Comparison of ENCODE assay signal across 8 cellular contexts in the genomic region with DNA sequence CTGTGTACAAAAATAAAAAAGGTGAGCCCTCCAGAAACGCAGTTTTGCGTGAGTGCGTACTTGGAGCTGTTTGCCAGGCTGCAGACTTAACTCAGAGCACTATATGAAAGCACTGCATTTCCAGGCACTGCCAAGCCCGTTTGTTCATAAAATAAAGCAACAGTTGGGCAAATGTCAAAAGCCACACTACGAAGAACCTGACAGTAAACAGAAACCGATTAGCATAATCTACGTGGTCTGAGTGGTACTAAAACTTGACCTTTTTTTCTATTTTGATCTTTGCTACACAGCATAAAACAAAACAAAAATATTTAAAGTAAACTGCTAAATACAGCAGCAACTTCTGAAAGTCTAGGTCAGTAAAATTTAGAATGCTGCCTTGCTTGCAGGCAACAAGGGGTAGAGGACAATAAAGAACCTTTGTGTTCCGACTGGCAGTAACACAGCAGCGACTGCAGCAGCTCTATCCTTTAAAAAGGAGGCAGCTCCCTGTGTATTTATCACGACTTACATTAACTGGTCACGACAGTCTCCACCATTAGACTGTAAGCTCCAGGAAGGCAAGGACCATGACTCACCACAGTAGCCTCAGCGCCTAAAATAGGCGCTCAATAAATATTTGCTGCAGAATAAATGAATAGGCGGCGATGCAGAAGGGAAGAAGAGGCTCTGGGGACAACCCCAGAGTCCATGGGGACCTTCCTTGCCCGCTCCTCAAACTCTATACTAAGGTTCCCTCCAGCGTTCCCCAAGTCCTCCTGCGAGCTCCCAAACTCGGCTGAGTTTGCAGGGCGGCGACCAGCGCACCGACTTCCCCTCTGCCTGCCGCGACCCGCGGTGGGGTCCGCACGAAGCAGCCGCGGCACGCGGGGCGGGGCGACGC. TPM values are rescaled to one million over a fixed set of nuclear protein-coding genes. Genes with fewer than 3 reads are reported as not detected.
DNase-seq lines count a peak whose midpoint lies in the region; ATAC-seq, FAIRE-seq and TF ChIP-seq lines count a peak whose summit lies in the region.

No MANE protein-coding gene starts in this region.

- H3K9me3 ChIP-seq in AG04450 (ENCODE audit: control insufficient read depth, insufficient read depth, low read length): no peaks in the 10 kb centered on the region
- H3K9me3 ChIP-seq in HepG2 (ENCODE audit: low read length): no peaks in the 10 kb centered on the region

- peaks cover 31% of the 10 kb centered on the region for H3K79me2 ChIP-seq in HepG2 (ENCODE audit: insufficient read depth, low read length)

- H3K4me2 ChIP-seq in HepG2 (ENCODE audit: low read depth, low read length): peak overlapping the region; percentile 83

- no peak for TF ChIP-seq CTCF in AG04450 (IDR thresholded peaks at IDR 0.05; ENCODE audit: low read depth, low read length)
- no peak for TF ChIP-seq CTCF in HepG2 (CRISPR knock-in tag; IDR thresholded peaks at IDR 0.05)

- peak; percentile 6 for ATAC-seq in GM18499 (IDR thresholded peaks at IDR 0.05; ENCODE audit: insufficient read depth, unreplicated experiment)
- peak; percentile 10 for ATAC-seq in HG03159 (IDR thresholded peaks at IDR 0.05; ENCODE audit: unreplicated experiment)
- ATAC-seq in HepG2: peak; percentile 42

- H3K4me1 ChIP-seq in HepG2 (ENCODE audit: insufficient read depth, low read length): peaks cover 19% of the 10 kb centered on the region

- no peaks in the 10 kb centered on the region for H3K27me3 ChIP-seq in AG04450 (ENCODE audit: control insufficient read depth, insufficient read depth, low read length)
- H3K27me3 ChIP-seq in HepG2 (ENCODE audit: control insufficient read depth in 1 of 2, insufficient read depth in 2 of 2, low read length in 2 of 2): peaks cover 0 to 3% of the 10 kb centered on the region in 2 experiments; a peak in 1 of 5 replicates

- peaks cover 10% of the 10 kb centered on the region; the same call in 1 of the 2 replicates for H4K20me1 ChIP-seq in HepG2 (ENCODE audit: insufficient read depth, low read length)

- POLR2A ChIA-PET in AG04450 (lab: Yijun Ruan, JAX): interaction anchor here (1.4 kb wide), 1 partner anchor 137 kb away, joined by 3 read pairs; a partner anchor contains a TSS
- POLR2A ChIA-PET in HepG2 (lab: Yijun Ruan, JAX): no interaction called here

- TF ChIP-seq EP300 in HepG2 (IDR thresholded peaks at IDR 0.05; ENCODE audit: low read depth in 2 of 2, low read length in 2 of 2) (no peak), HepG2 (CRISPR knock-in tag; IDR thresholded peaks at IDR 0.05; ENCODE audit: borderline replicate concordance) (no peak)

- DNase-seq in AG04450 (ENCODE audit: low read depth, low spot score) (peak; percentile 8), OCI-M1 (lab: John Stamatoyannopoulos, UW) (peak; percentile 80), caudate nucleus (lab: John Stamatoyannopoulos, UW) (peak in 29 of 61 donors; percentile 1 to 55 (median 20)), HepG2 (ENCODE audit: low spot score) (peak; percentile 6), superior temporal gyrus (ENCODE audit: extremely low spot score) (peak; percentile 75), OCI-M2 (lab: John Stamatoyannopoulos, UW; ENCODE audit: unreplicated experiment) (no peak)

- peak overlapping the region; percentile 87 for H3K4me3 ChIP-seq in AG04450 (ENCODE audit: low read depth, low read length)
- peak overlapping the region; percentile 74 to 85 (median 75) for H3K4me3 ChIP-seq in HepG2 (replicated peaks in 1 of 3; ENCODE audit: insufficient read depth in 1 of 3, low read depth in 2 of 3, low read length in 3 of 3)

- 4% methylated on average over 17 of the region's 36 CpGs for WGBS in HepG2 (ENCODE audit: low lambda C conversion rate)

- CTCF ChIA-PET in AG04450 (lab: Charles Lee) (no interaction called here), HepG2 (lab: Yijun Ruan, JAX; ENCODE audit: low intra/inter-chr PET ratio, low total read pairs) (no interaction called here)

- TF ChIP-seq RAD21 in HepG2 (CRISPR knock-in tag; IDR thresholded peaks at IDR 0.05): no peak

- no peak for TF ChIP-seq POLR2A in HepG2 (IDR thresholded peaks at IDR 0.05; ENCODE audit: insufficient read depth in 1 of 2, low read depth in 2 of 2, low read length in 2 of 2)

- no peak for FAIRE-seq in HepG2 (lab: Jason Lieb, UNC)

- no peak overlapping the region for H2AFZ ChIP-seq in HepG2 (ENCODE audit: low read length)

- BruUV-seq in HepG2 (replicated peaks; lab: Mats Ljungman, UMichigan): no TSS peak

- H3K9ac ChIP-seq in HepG2 (ENCODE audit: insufficient read depth, low read depth, low read length): peak overlapping the region; percentile 78

- in situ Hi-C loops in HepG2 (cut with HindIII; ENCODE audit: extremely low pct_ligation_motif_present, low pct_unique_long_range_greater_than_20kb): no loop called here

- H3K27ac ChIP-seq in AG04450 (ENCODE audit: low read depth, low read length) (no peak overlapping the region), caudate nucleus (ENCODE audit: low read depth, low read length) (peak overlapping the region; percentile 98), HepG2 (ENCODE audit: extremely low read length, insufficient read depth, low read length) (peak overlapping the region; percentile 85)

- intact Hi-C loops in HepG2 (cut with micrococcal nuclease; ENCODE audit: unreplicated experiment): loop anchor here (10.0 kb wide), 1 partner anchor 115 kb away; no protein-coding TSS in a partner anchor

- peaks cover 0 to 21% of the 10 kb centered on the region in 2 experiments; a peak in 4 of 5 replicates for H3K36me3 ChIP-seq in HepG2 (replicated peaks in 1 of 2; ENCODE audit: control insufficient read depth in 1 of 2, insufficient read depth in 2 of 2, low read length in 2 of 2)

TF ChIP-seq in HepG2, 621 proteins besides CTCF, POLR2A, EP300 and RAD21 (continues in another document):
- 0 out of 2 replicates have a peak, but pooled peaks have one; percentile 33 for TF ChIP-seq TGIF2 (CRISPR knock-in tag; IDR thresholded peaks at IDR 0.05)
- peak; percentile 27; the same call in 1 of the 2 replicates for TF ChIP-seq NR2C2 (CRISPR knock-in tag; IDR thresholded peaks at IDR 0.05; ENCODE audit: borderline replicate concordance)
- no peak for TF ChIP-seq KDM3A (CRISPR knock-in tag; IDR thresholded peaks at IDR 0.05; ENCODE audit: low read depth)
- TF ChIP-seq KDM5A (IDR thresholded peaks at IDR 0.05; ENCODE audit: borderline replicate concordance, low read length): 0 out of 2 replicates have a peak, but pooled peaks have one; percentile 11
- TF ChIP-seq ARID2 (CRISPR knock-in tag; IDR thresholded peaks at IDR 0.05; ENCODE audit: borderline replicate concordance): no peak
- no peak for TF ChIP-seq RORA (CRISPR knock-in tag; IDR thresholded peaks at IDR 0.05)
- TF ChIP-seq SMAD9 (CRISPR knock-in tag; IDR thresholded peaks at IDR 0.05): no peak

RNA-seq across cellular contexts. Expression of a gene that starts 0.9 kb away (rescaled TPM):
- polyA plus RNA-seq in AG04450 (2011; rRNA removed) (120 and 126 TPM in 2 replicates), HepG2 (2011; rRNA removed) (82.7 and 83.2 TPM in 2 replicates)
- polyA minus RNA-seq in AG04450 (2011; rRNA and poly(A)+ RNA removed): 263 and 299 TPM in 2 replicates
- total RNA-seq in HepG2 (2016; rRNA removed; fragmentation: Illumina TruSeq; extraction: Trizol): 49.2 and 61.4 TPM in 2 replicates
- total RNA-seq in HepG2 (2016; cell fraction: cytosol; rRNA removed; fragmentation: Illumina TruSeq; extraction: Trizol; ENCODE audit: low read depth): 10.7 and 13.7 TPM in 2 replicates
- 51.5 and 60.3 TPM in 2 replicates for total RNA-seq in HepG2 (2016; cell fraction: insoluble cytoplasmic fraction; rRNA removed; fragmentation: Illumina TruSeq; extraction: Trizol)
- 21.3 and 25.4 TPM in 2 replicates for total RNA-seq in HepG2 (2016; cell fraction: membrane; rRNA removed; fragmentation: Illumina TruSeq; extraction: Trizol)
- total RNA-seq in HepG2 (2016; cell fraction: nucleus; rRNA removed; fragmentation: Illumina TruSeq; extraction: Trizol): 48.8 and 54.9 TPM in 2 replicates
- polyA plus RNA-seq in HepG2 (2011; cell fraction: cytosol; rRNA removed): 54.4 and 60.0 TPM in 2 replicates
- 137 and 298 TPM in 2 replicates for polyA plus RNA-seq in HepG2 (2011; cell fraction: nucleus; rRNA removed)
- 22.4 and 25.8 TPM in 2 replicates for polyA plus RNA-seq in HepG2 (2012)
- 2.4 and 2.5 TPM in 2 replicates for polyA plus RNA-seq in HepG2 (2016; cell fraction: cytosol; fragmentation: Illumina TruSeq; extraction: Trizol; ENCODE audit: low read depth)
- polyA plus RNA-seq in HepG2 (2016; cell fraction: insoluble cytoplasmic fraction; fragmentation: Illumina TruSeq; extraction: Trizol; ENCODE audit: low read depth): 53.8 and 56.4 TPM in 2 replicates
- 8.0 and 8.3 TPM in 2 replicates for polyA plus RNA-seq in HepG2 (2016; cell fraction: membrane; fragmentation: Illumina TruSeq; extraction: Trizol; ENCODE audit: low read depth)
- polyA plus RNA-seq in HepG2 (2016; cell fraction: nucleus; fragmentation: Illumina TruSeq; extraction: Trizol; ENCODE audit: insufficient read depth, low read depth): 60.3 and 72.6 TPM in 2 replicates
- 114 and 259 TPM in 2 replicates for polyA minus RNA-seq in HepG2 (2011; rRNA and poly(A)+ RNA removed; ENCODE audit: low replicate concordance)
- polyA minus RNA-seq in HepG2 (2011; cell fraction: cytosol; rRNA and poly(A)+ RNA removed): 68.2 and 84.6 TPM in 2 replicates
- 156 TPM in 2 replicates for polyA minus RNA-seq in HepG2 (2011; cell fraction: nucleus; rRNA and poly(A)+ RNA removed)

RNA-seq across cellular contexts. Expression of a gene that starts 44.2 kb away (rescaled TPM):
- polyA plus RNA-seq in AG04450 (2011; rRNA removed): not detected in 2 replicates
- not detected in 2 replicates for polyA minus RNA-seq in AG04450 (2011; rRNA and poly(A)+ RNA removed)
- not detected in 2 replicates for total RNA-seq in HepG2 (2016; rRNA removed; fragmentation: Illumina TruSeq; extraction: Trizol)
- not detected in 2 replicates for total RNA-seq in HepG2 (2016; cell fraction: cytosol; rRNA removed; fragmentation: Illumina TruSeq; extraction: Trizol; ENCODE audit: low read depth)
- total RNA-seq in HepG2 (2016; cell fraction: insoluble cytoplasmic fraction; rRNA removed; fragmentation: Illumina TruSeq; extraction: Trizol): not detected in 2 replicates
- total RNA-seq in HepG2 (2016; cell fraction: membrane; rRNA removed; fragmentation: Illumina TruSeq; extraction: Trizol): not detected in 2 replicates
- not detected in 2 replicates for total RNA-seq in HepG2 (2016; cell fraction: nucleus; rRNA removed; fragmentation: Illumina TruSeq; extraction: Trizol)
- not detected in 2 replicates for polyA plus RNA-seq in HepG2 (2011; rRNA removed)
- not detected in 2 replicates for polyA plus RNA-seq in HepG2 (2011; cell fraction: cytosol; rRNA removed)
- not detected in 2 replicates for polyA plus RNA-seq in HepG2 (2011; cell fraction: nucleus; rRNA removed)
- polyA plus RNA-seq in HepG2 (2012): not detected in 2 replicates
- not detected in 2 replicates for polyA plus RNA-seq in HepG2 (2016; cell fraction: cytosol; fragmentation: Illumina TruSeq; extraction: Trizol; ENCODE audit: low read depth)
- not detected in 2 replicates for polyA plus RNA-seq in HepG2 (2016; cell fraction: insoluble cytoplasmic fraction; fragmentation: Illumina TruSeq; extraction: Trizol; ENCODE audit: low read depth)
- not detected in 2 replicates for polyA plus RNA-seq in HepG2 (2016; cell fraction: membrane; fragmentation: Illumina TruSeq; extraction: Trizol; ENCODE audit: low read depth)
- polyA plus RNA-seq in HepG2 (2016; cell fraction: nucleus; fragmentation: Illumina TruSeq; extraction: Trizol; ENCODE audit: insufficient read depth, low read depth): not detected in 2 replicates
- polyA minus RNA-seq in HepG2 (2011; rRNA and poly(A)+ RNA removed; ENCODE audit: low replicate concordance): not detected in 2 replicates
- polyA minus RNA-seq in HepG2 (2011; cell fraction: cytosol; rRNA and poly(A)+ RNA removed): not detected in 2 replicates
- not detected in 2 replicates for polyA minus RNA-seq in HepG2 (2011; cell fraction: nucleus; rRNA and poly(A)+ RNA removed)
